Comparison of ENCODE assay signal across 17 cellular contexts in genomic region chr6:46102123-46102522, GRCh38. TPM values are rescaled to one million over a fixed set of nuclear protein-coding genes. Genes with fewer than 3 reads are reported as not detected.
DNase-seq lines count a peak whose midpoint lies in the region; ATAC-seq and TF ChIP-seq lines count a peak whose summit lies in the region.
"Had no signal": no experiment of that assay in that cellular context is flagged by ENCODE, and none has a peak within 500 bp of the region (broad histone marks: within the 10 kb centered on the region; RNA-seq: fewer than 3 reads in every experiment).

No MANE protein-coding gene starts in this region.

- peaks cover 3% of the 10 kb centered on the region for H3K9me3 ChIP-seq in psoas muscle
- H3K9me3 ChIP-seq: HAP-1 had no signal

- peak overlapping the region; percentile 26 for H3K27ac Mint-ChIP-seq in activated naive CD4-positive, alpha-beta T cell treated with anti-CD3 and anti-CD28 coated beads for 36 hours
- no peak overlapping the region for H3K27ac Mint-ChIP-seq in activated naive CD4-positive, alpha-beta T cell treated with anti-CD3 and anti-CD28 coated beads, Interleukin-2, amount 10 ng/mL, durations not matched to agents 7 days and 5 days
- no peak overlapping the region for H3K27ac Mint-ChIP-seq in stimulated activated naive CD8-positive, alpha-beta T cell treated with anti-CD3 and anti-CD28 coated beads, Interleukin-15, amount 100 ng/mL, for 72 hours

- H3K27me3 Mint-ChIP-seq in activated naive CD4-positive, alpha-beta T cell treated with anti-CD3 and anti-CD28 coated beads for 36 hours (ENCODE audit: low read depth) = no peaks in the 10 kb centered on the region
- H3K27me3 Mint-ChIP-seq in activated naive CD4-positive, alpha-beta T cell treated with anti-CD3 and anti-CD28 coated beads, Interleukin-2, amount 10 ng/mL, durations not matched to agents 7 days and 5 days = no peaks in the 10 kb centered on the region
- no peaks in the 10 kb centered on the region for H3K27me3 Mint-ChIP-seq in stimulated activated naive CD8-positive, alpha-beta T cell treated with anti-CD3 and anti-CD28 coated beads, Interleukin-15, amount 100 ng/mL, for 72 hours
- H3K27me3 Mint-ChIP-seq: CD4-positive, alpha-beta memory T cell had no signal

- peak; percentile 52 for ATAC-seq in stimulated activated naive CD8-positive, alpha-beta T cell treated with anti-CD3 and anti-CD28 coated beads, Interleukin-15, Interleukin-2, amounts not matched to agents 100 U/mL and 50 U/mL, for 24 hours
- no peak for ATAC-seq in stimulated activated naive CD8-positive, alpha-beta T cell treated with anti-CD3 and anti-CD28 coated beads, Interleukin-15, amount 100 ng/mL, for 72 hours
- ATAC-seq in psoas muscle = peak in 1 of 4 donors; percentile 34
- ATAC-seq in HG02970 (IDR thresholded peaks at IDR 0.05; ENCODE audit: low FRiP score, unreplicated experiment) = no peak

- no peak for TF ChIP-seq CTCF in psoas muscle (IDR thresholded peaks at IDR 0.05)

- H3K27me3 ChIP-seq in psoas muscle (ENCODE audit: insufficient read depth in 3 of 3, low read length in 2 of 3) = no peaks in the 10 kb centered on the region
- H3K27me3 ChIP-seq: BLaER1 had no signal

- peaks cover 2% of the 10 kb centered on the region for H3K9me3 Mint-ChIP-seq in activated naive CD4-positive, alpha-beta T cell treated with anti-CD3 and anti-CD28 coated beads for 36 hours
- H3K9me3 Mint-ChIP-seq in activated naive CD4-positive, alpha-beta T cell treated with anti-CD3 and anti-CD28 coated beads, Interleukin-2, amount 10 ng/mL, durations not matched to agents 7 days and 5 days = no peaks in the 10 kb centered on the region
- no peaks in the 10 kb centered on the region for H3K9me3 Mint-ChIP-seq in stimulated activated naive CD8-positive, alpha-beta T cell treated with anti-CD3 and anti-CD28 coated beads, Interleukin-15, amount 100 ng/mL, for 72 hours

- H3K4me3 ChIP-seq in psoas muscle = peak overlapping the region; percentile 17
- H3K4me3 ChIP-seq: BLaER1, GM23248, HAP-1 had no signal

- peaks cover 22% of the 10 kb centered on the region for H3K4me1 Mint-ChIP-seq in activated naive CD4-positive, alpha-beta T cell treated with anti-CD3 and anti-CD28 coated beads for 36 hours (ENCODE audit: low read depth)
- no peaks in the 10 kb centered on the region for H3K4me1 Mint-ChIP-seq in activated naive CD4-positive, alpha-beta T cell treated with anti-CD3 and anti-CD28 coated beads, Interleukin-2, amount 10 ng/mL, durations not matched to agents 7 days and 5 days
- peaks cover 29% of the 10 kb centered on the region for H3K4me1 Mint-ChIP-seq in stimulated activated naive CD8-positive, alpha-beta T cell treated with anti-CD3 and anti-CD28 coated beads, Interleukin-15, amount 100 ng/mL, for 72 hours
- H3K4me1 Mint-ChIP-seq: CD14-positive monocyte had no signal

- peaks cover 0 to 4% of the 10 kb centered on the region in 2 donors for H3K36me3 ChIP-seq in psoas muscle (ENCODE audit: insufficient read depth in 1 of 2, low read depth in 1 of 2)
- H3K36me3 ChIP-seq: BLaER1, HAP-1 had no signal

- intact Hi-C loops in activated naive CD4-positive, alpha-beta T cell treated with anti-CD3 and anti-CD28 coated beads for 36 hours (cut with micrococcal nuclease) = no loop called here
- intact Hi-C loops in psoas muscle (cut with DNase I) = no loop called here

- H3K4me1 ChIP-seq in psoas muscle = peaks cover 26% of the 10 kb centered on the region
- H3K4me1 ChIP-seq: BLaER1, HAP-1 had no signal

- no peak for DNase-seq in activated naive CD4-positive, alpha-beta T cell treated with anti-CD3 and anti-CD28 coated beads for 36 hours
- no peak for DNase-seq in activated naive CD4-positive, alpha-beta T cell treated with anti-CD3 and anti-CD28 coated beads, Interleukin-2, amount 10 ng/mL, durations not matched to agents 7 days and 5 days
- no peak for DNase-seq in stimulated activated naive CD8-positive, alpha-beta T cell treated with anti-CD3 and anti-CD28 coated beads, Interleukin-15, Interleukin-2, amounts not matched to agents 100 U/mL and 50 U/mL, for 24 hours
- DNase-seq in stimulated activated naive CD8-positive, alpha-beta T cell treated with anti-CD3 and anti-CD28 coated beads, Interleukin-15, amount 100 ng/mL, for 72 hours = no peak
- DNase-seq in psoas muscle (no peak), Kasumi-1 (lab: John Stamatoyannopoulos, UW) (no peak)
- DNase-seq in activated CD8-positive, alpha-beta memory T cell treated with anti-CD3 and anti-CD28 coated beads, Interleukin-2, amount 50 U/mL, for 48 hours = no peak
- DNase-seq: 8988T; CD4-positive, alpha-beta memory T cell; DMS153; DMS79; GDM1; GM23248 had no signal

- 83 to 85% (median 84%) methylated on average over 3 of the region's 3 CpGs for WGBS in psoas muscle, 3 donors

- H3K27ac ChIP-seq in psoas muscle = peak overlapping the region; percentile 7
- H3K27ac ChIP-seq: BLaER1, GM23248 had no signal

- CTCF ChIA-PET in activated naive CD4-positive, alpha-beta T cell treated with anti-CD3 and anti-CD28 coated beads for 36 hours (lab: Charles Lee) = interaction anchor here (1.1 kb wide), 1 partner anchor 12 kb away, joined by 4 read pairs; no protein-coding TSS in a partner anchor
- CTCF ChIA-PET in activated naive CD4-positive, alpha-beta T cell treated with anti-CD3 and anti-CD28 coated beads, Interleukin-2, amount 10 ng/mL, durations not matched to agents 7 days and 5 days (lab: Charles Lee) = interaction anchor here (1.0 kb wide), 1 partner anchor 12 kb away, joined by 3 read pairs; no protein-coding TSS in a partner anchor

- no peak overlapping the region for H3K4me3 Mint-ChIP-seq in activated naive CD4-positive, alpha-beta T cell treated with anti-CD3 and anti-CD28 coated beads for 36 hours
- no peak overlapping the region for H3K4me3 Mint-ChIP-seq in activated naive CD4-positive, alpha-beta T cell treated with anti-CD3 and anti-CD28 coated beads, Interleukin-2, amount 10 ng/mL, durations not matched to agents 7 days and 5 days
- H3K4me3 Mint-ChIP-seq in stimulated activated naive CD8-positive, alpha-beta T cell treated with anti-CD3 and anti-CD28 coated beads, Interleukin-15, amount 100 ng/mL, for 72 hours = no peak overlapping the region
- H3K4me3 Mint-ChIP-seq: CD14-positive monocyte; CD4-positive, alpha-beta memory T cell had no signal

- H3K36me3 Mint-ChIP-seq in activated naive CD4-positive, alpha-beta T cell treated with anti-CD3 and anti-CD28 coated beads for 36 hours (ENCODE audit: low read depth) = peaks cover 10% of the 10 kb centered on the region
- no peaks in the 10 kb centered on the region for H3K36me3 Mint-ChIP-seq in activated naive CD4-positive, alpha-beta T cell treated with anti-CD3 and anti-CD28 coated beads, Interleukin-2, amount 10 ng/mL, durations not matched to agents 7 days and 5 days
- H3K36me3 Mint-ChIP-seq: CD14-positive monocyte had no signal

RNA-seq across cellular contexts. Expression of gene ENPP4, which starts 27.7 kb away (rescaled TPM):
- total RNA-seq in activated naive CD4-positive, alpha-beta T cell treated with anti-CD3 and anti-CD28 coated beads for 36 hours = 1 to 10 TPM; 7.7 to 8.0 TPM
- total RNA-seq in psoas muscle = 10 to 100 TPM; 14.2 to 22.1 (median 20.5) TPM
- polyA plus RNA-seq in psoas muscle = 10 to 100 TPM in 2 of 3 donors, 1 to 10 TPM in 1; 8.1 to 28.5 (median 13.8) TPM
